In genomic region chr2:192190474-192190873, GRCh38 we compare ENCODE assay signal across 12 cellular contexts. TPM values are rescaled to one million over a fixed set of nuclear protein-coding genes. Genes with fewer than 3 reads are reported as not detected.
DNase-seq lines count a peak whose midpoint lies in the region; ATAC-seq and TF ChIP-seq lines count a peak whose summit lies in the region.
"Had no signal": no experiment of that assay in that cellular context is flagged by ENCODE, and none has a peak within 500 bp of the region (broad histone marks: within the 10 kb centered on the region; RNA-seq: fewer than 3 reads in every experiment).

No MANE protein-coding gene starts in this region.

- H4K20me1 ChIP-seq in mammary epithelial cell (ENCODE audit: insufficient read depth, low read length) (no peaks in the 10 kb centered on the region), neural progenitor cell (ENCODE audit: low read depth) (peaks cover 9% of the 10 kb centered on the region)

- H3K36me3 ChIP-seq in mammary epithelial cell (ENCODE audit: insufficient read depth, low read length) (no peaks in the 10 kb centered on the region), neural progenitor cell (no peaks in the 10 kb centered on the region)

- H3K4me3 Mint-ChIP-seq in neural progenitor cell: no peak overlapping the region
- H3K4me3 Mint-ChIP-seq: CD4-positive, CD25-positive, alpha-beta regulatory T cell; naive B cell had no signal

- CTCF ChIA-PET in mammary epithelial cell (lab: Charles Lee; ENCODE audit: low non-redundant PET): no interaction called here

- no peak overlapping the region for H3K27ac ChIP-seq in mammary epithelial cell (ENCODE audit: insufficient read depth, low read depth, low read length)
- no peak overlapping the region for H3K27ac ChIP-seq in neural progenitor cell
- H3K27ac ChIP-seq: HL-60 had no signal

- intact Hi-C loops in mammary epithelial cell (cut with micrococcal nuclease): loop anchor here (1.0 kb wide), 1 partner anchor 96 kb away; no protein-coding TSS in a partner anchor

- BruUV-seq in mammary epithelial cell (replicated peaks; lab: Mats Ljungman, UMichigan): no TSS peak

- DNase-seq in NCI-H1417 (lab: John Stamatoyannopoulos, UW): peak in 2 of 3 experiments; percentile 0 to 29
- no peak for DNase-seq in NCI-H1417 treated with DMSO at 0.1 percent for 48 hours (lab: John Stamatoyannopoulos, UW)
- peak; percentile 30 for DNase-seq in LoVo (ENCODE audit: low spot score)
- DNase-seq in mammary epithelial cell: no peak
- no peak for DNase-seq in neural progenitor cell (ENCODE audit: low spot score)
- DNase-seq: activated T-cell treated with anti-CD3 and anti-CD28 coated beads, Interleukin-2, amount 50 U/mL, for 1 hour; naive B cell had no signal

- no peak overlapping the region for H3K4me2 ChIP-seq in mammary epithelial cell (ENCODE audit: insufficient read depth, low read depth, low read length)
- no peak overlapping the region for H3K4me2 ChIP-seq in neural progenitor cell

- whole genome bisulfite sequencing in mammary epithelial cell (ENCODE audit: low coverage, missing lambda C conversion rate): 0% methylated on average over 1 of the region's 1 CpG

- H2AFZ ChIP-seq in mammary epithelial cell (ENCODE audit: low read depth, low read length) (no peak overlapping the region), neural progenitor cell (replicated peaks) (no peak overlapping the region)

- in situ Hi-C loops in mammary epithelial cell (cut with MboI; ENCODE audit: low sequenced_read_pairs in 2 of 2): loop anchor here in 1 of 2 donors (25.0 kb wide), 1 partner anchor 97 kb away; no protein-coding TSS in a partner anchor

- ATAC-seq in HG03439 (IDR thresholded peaks at IDR 0.05; ENCODE audit: unreplicated experiment) (no peak), GM19395 (IDR thresholded peaks at IDR 0.05; ENCODE audit: unreplicated experiment) (no peak), GM18909 (IDR thresholded peaks at IDR 0.05; ENCODE audit: poor library complexity, unreplicated experiment) (no peak)

- H3K9me3 Mint-ChIP-seq in neural progenitor cell: no peaks in the 10 kb centered on the region
- H3K9me3 Mint-ChIP-seq: naive B cell had no signal

- peaks cover 14% of the 10 kb centered on the region for H3K4me1 Mint-ChIP-seq in neural progenitor cell

- H3K27ac Mint-ChIP-seq in neural progenitor cell: no peak overlapping the region
- H3K27ac Mint-ChIP-seq: CD4-positive, CD25-positive, alpha-beta regulatory T cell; naive B cell had no signal

- H3K79me2 ChIP-seq in mammary epithelial cell (ENCODE audit: insufficient read depth, low read length) (no peaks in the 10 kb centered on the region), neural progenitor cell (ENCODE audit: low read depth) (no peaks in the 10 kb centered on the region)

- peaks cover 18% of the 10 kb centered on the region for H3K27me3 Mint-ChIP-seq in neural progenitor cell (ENCODE audit: insufficient read depth, low read depth)

- H3K27me3 ChIP-seq in mammary epithelial cell (ENCODE audit: insufficient read depth, low read length) (peaks cover 29% of the 10 kb centered on the region), neural progenitor cell (peaks cover 41% of the 10 kb centered on the region)

- peaks cover 12% of the 10 kb centered on the region for H3K4me1 ChIP-seq in mammary epithelial cell (ENCODE audit: insufficient read depth, low read length)
- H3K4me1 ChIP-seq in neural progenitor cell: peaks cover 7% of the 10 kb centered on the region

- H3K9ac ChIP-seq in mammary epithelial cell (ENCODE audit: insufficient read depth, low read length): no peak overlapping the region
- no peak overlapping the region for H3K9ac ChIP-seq in neural progenitor cell

- H3K36me3 Mint-ChIP-seq in neural progenitor cell: no peaks in the 10 kb centered on the region
- H3K36me3 Mint-ChIP-seq: CD4-positive, CD25-positive, alpha-beta regulatory T cell had no signal

- peaks cover 7% of the 10 kb centered on the region for H3F3A ChIP-seq in neural progenitor cell (ENCODE audit: low read depth)

- dilution Hi-C loops in mammary epithelial cell (cut with HindIII; ENCODE audit: low sequenced_read_pairs): no loop called here

- no peak overlapping the region for H3K4me3 ChIP-seq in mammary epithelial cell (replicated peaks in 1 of 3; ENCODE audit: insufficient read depth in 1 of 3, low read depth in 2 of 3, low read length in 3 of 3)
- no peak overlapping the region for H3K4me3 ChIP-seq in neural progenitor cell

- TF ChIP-seq CTCF in mammary epithelial cell (conservative IDR thresholded peaks at IDR 0.05 in 1 of 2, IDR thresholded peaks at IDR 0.05 in 1 of 2; ENCODE audit: extremely low read depth in 1 of 2, insufficient read depth in 1 of 2, low read depth in 1 of 2, low read length in 2 of 2) (peak; percentile 43 to 63), neural progenitor cell (IDR thresholded peaks at IDR 0.05) (peak; percentile 34)

- H3K9me3 ChIP-seq in mammary epithelial cell (replicated peaks; ENCODE audit: insufficient read depth, low read length): no peaks in the 10 kb centered on the region
- no peaks in the 10 kb centered on the region for H3K9me3 ChIP-seq in neural progenitor cell (ENCODE audit: low read depth)

RNA-seq across cellular contexts. Expression of gene TMEFF2, which starts 4.3 kb away (rescaled TPM):
- not detected for total RNA-seq in mammary epithelial cell
- polyA plus RNA-seq in mammary epithelial cell: not detected
- not detected for polyA minus RNA-seq in mammary epithelial cell
- total RNA-seq in neural progenitor cell (ENCODE audit: low replicate concordance): 0.56 and 1.7 TPM in 2 replicates
- total RNA-seq: CD4-positive, CD25-positive, alpha-beta regulatory T cell had no signal
- polyA plus RNA-seq: CD4-positive, CD25-positive, alpha-beta regulatory T cell had no signal

Comparison
In these comparisons a context has a peak if more than half of its experiments do, and no peak if none do; other contexts are left out.
1. DNase-seq: peak in NCI-H1417 (2 of 3) and LoVo (single experiment); none in NCI-H1417 treated with DMSO at 0.1 percent for 48 hours (single experiment), mammary epithelial cell (single experiment) and neural progenitor cell (single experiment).